ENCODE assay signal across 9 cellular contexts in the genomic region with DNA sequence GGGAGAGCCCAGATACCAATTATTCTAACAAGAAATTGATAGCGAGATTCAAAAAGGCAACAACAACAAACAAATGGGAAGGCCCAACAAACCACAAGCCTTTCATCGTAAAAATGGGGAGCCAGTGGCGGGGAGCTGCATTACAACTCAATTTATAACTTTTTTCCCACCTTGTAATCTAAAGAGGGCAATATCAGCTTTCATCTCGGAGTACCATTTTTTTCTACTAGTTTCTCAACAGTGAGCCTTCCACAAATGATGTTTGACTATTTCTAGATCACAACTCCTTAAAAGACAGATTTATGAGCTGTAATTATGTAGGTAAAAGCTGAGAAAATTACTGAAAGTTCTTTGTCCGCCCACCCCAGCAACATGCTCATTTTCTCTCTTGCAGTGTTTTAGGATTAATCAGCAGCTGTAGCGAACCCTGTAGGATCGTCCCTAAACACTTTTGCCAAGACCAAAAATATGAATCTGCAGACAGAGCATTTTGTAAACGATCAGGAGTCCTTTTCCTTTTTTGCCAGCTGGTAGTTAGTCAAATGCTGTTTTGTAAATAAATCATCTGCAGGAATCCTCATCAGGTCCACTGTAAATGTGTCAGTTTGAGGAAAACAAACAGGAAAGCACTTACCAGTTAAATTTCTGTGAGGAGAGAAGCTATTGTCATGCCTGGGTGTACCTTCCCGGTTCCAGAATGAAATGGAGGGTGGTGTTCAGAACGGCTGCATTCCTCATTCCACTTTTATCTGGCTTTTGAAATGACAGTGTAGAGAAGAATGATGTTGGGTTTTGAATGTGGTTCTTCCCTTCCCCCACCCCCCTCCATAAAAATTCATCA. TPM values are rescaled to one million over a fixed set of nuclear protein-coding genes. Genes with fewer than 3 reads are reported as not detected.
A peak's percentile ranks its signal among the peaks of the same experiment; 100 is the strongest.
DNase-seq lines count a peak whose midpoint lies in the region; ATAC-seq and TF ChIP-seq lines count a peak whose summit lies in the region.
"Had no signal": no experiment of that assay in that cellular context is flagged by ENCODE, and none has a peak within 500 bp of the region (broad histone marks: within the 10 kb centered on the region; RNA-seq: fewer than 3 reads in every experiment).

No MANE protein-coding gene starts in this region.

- no peaks in the 10 kb centered on the region for H3F3A ChIP-seq in neural cell (ENCODE audit: insufficient read depth, low read length, poor library complexity, severe bottlenecking)

- POLR2A ChIA-PET in BJ (lab: Charles Lee), result interaction anchor here (1.0 kb wide), 1 partner anchor 127 kb away, joined by 3 read pairs; the partner anchor contains the start of gene INO80D

- no peak overlapping the region for H3K9ac ChIP-seq in neural cell (ENCODE audit: low read length)

- no peak for TF ChIP-seq RAD21 in neural cell (conservative IDR thresholded peaks at IDR 0.05)

- H3K4me1 Mint-ChIP-seq in progenitor cell of endocrine pancreas (ENCODE audit: low read depth), result peaks cover 21% of the 10 kb centered on the region

- no peak overlapping the region for H3K27ac ChIP-seq in coronary artery
- no peak overlapping the region for H3K27ac ChIP-seq in neural cell (ENCODE audit: low read length)

- TF ChIP-seq EP300 in neural cell (conservative IDR thresholded peaks at IDR 0.05; ENCODE audit: poor library complexity, severe bottlenecking), result no peak

- H3K9me2 ChIP-seq in neural cell (ENCODE audit: insufficient read depth, low read length), result no peaks in the 10 kb centered on the region

- CTCF ChIA-PET in BJ (lab: Yijun Ruan, JAX), result interaction anchor here (0.7 to 1.5 kb wide), 4 partner anchors 9 to 96 kb away, joined by 3 to 6 read pairs (median 4); no protein-coding TSS in a partner anchor

- peaks cover 1% of the 10 kb centered on the region; the same call in 1 of the 2 replicates for H3K27me3 ChIP-seq in BJ (ENCODE audit: control insufficient read depth, insufficient read depth, low read length)
- no peaks in the 10 kb centered on the region for H3K27me3 ChIP-seq in neural cell (ENCODE audit: insufficient read depth, low read depth, low read length)

- no peak overlapping the region for H3K4me3 Mint-ChIP-seq in progenitor cell of endocrine pancreas (ENCODE audit: low read depth)

- no peaks in the 10 kb centered on the region for H3K36me3 ChIP-seq in BJ (ENCODE audit: control insufficient read depth, insufficient read depth, low read length)
- no peaks in the 10 kb centered on the region for H3K36me3 ChIP-seq in neural cell (ENCODE audit: insufficient read depth, low read length)

- H3K4me3 ChIP-seq in BJ (ENCODE audit: low read depth, low read length) (peak overlapping the region; percentile 30), coronary artery (peak overlapping the region; percentile 32), neural cell (ENCODE audit: low read length) (peak overlapping the region; percentile 10)

- H3K9me3 Mint-ChIP-seq in progenitor cell of endocrine pancreas (ENCODE audit: low read depth), result no peaks in the 10 kb centered on the region

- TF ChIP-seq CTCF in BJ (IDR thresholded peaks at IDR 0.05; ENCODE audit: insufficient read depth, low read depth, low read length), result no peak
- no peak for TF ChIP-seq CTCF in coronary artery (IDR thresholded peaks at IDR 0.05)
- TF ChIP-seq CTCF in neural cell (IDR thresholded peaks at IDR 0.05; ENCODE audit: poor library complexity, severe bottlenecking), result peak; percentile 10
- no peak for TF ChIP-seq CTCF in progenitor cell of endocrine pancreas (IDR thresholded peaks at IDR 0.05; ENCODE audit: unreplicated experiment)

- H3K27ac Mint-ChIP-seq in progenitor cell of endocrine pancreas, result no peak overlapping the region

- ATAC-seq in HG03521 (IDR thresholded peaks at IDR 0.05; ENCODE audit: unreplicated experiment), result no peak

- no peaks in the 10 kb centered on the region for H3K9me3 ChIP-seq in neural cell (ENCODE audit: low read length)

- peaks cover 1% of the 10 kb centered on the region for H3K36me3 Mint-ChIP-seq in progenitor cell of endocrine pancreas (ENCODE audit: insufficient read depth)

- no peak overlapping the region for H3K4me2 ChIP-seq in neural cell (ENCODE audit: low read length)

- H3K79me2 ChIP-seq in neural cell (replicated peaks; ENCODE audit: insufficient read depth, low read length), result no peaks in the 10 kb centered on the region

- no peaks in the 10 kb centered on the region for H4K20me1 ChIP-seq in neural cell (ENCODE audit: insufficient read depth)

- H2AFZ ChIP-seq in neural cell (ENCODE audit: low read depth, low read length), result no peak overlapping the region

- DNase-seq in BJ (ENCODE audit: low read depth), result peak; percentile 63
- DNase-seq in NCI-H1105 (lab: John Stamatoyannopoulos, UW), result peak; percentile 39
- DNase-seq in coronary artery (ENCODE audit: low spot score), result no peak
- DNase-seq in progenitor cell of endocrine pancreas (ENCODE audit: low spot score, unreplicated experiment), result no peak
- DNase-seq in SKM-1 treated with dmso at 0.1 percent for 144 hours (lab: John Stamatoyannopoulos, UW; ENCODE audit: unreplicated experiment), result no peak
- no peak for DNase-seq in NCI-H524 (lab: John Stamatoyannopoulos, UW)
- DNase-seq: left cardiac atrium had no signal

- H3K27me3 Mint-ChIP-seq in progenitor cell of endocrine pancreas, result peaks cover 3% of the 10 kb centered on the region

TF ChIP-seq in neural cell, 6 proteins besides CTCF, POLR2A, EP300 and RAD21:
- TF ChIP-seq TAF1 (IDR thresholded peaks at IDR 0.05; ENCODE audit: low read depth) (no peak), EZH2 (IDR thresholded peaks at IDR 0.05; ENCODE audit: borderline replicate concordance, insufficient read depth, low read length, poor library complexity, severe bottlenecking) (no peak), POLR2AphosphoS5 (IDR thresholded peaks at IDR 0.05) (no peak), SMC3 (conservative IDR thresholded peaks at IDR 0.05; ENCODE audit: poor library complexity) (no peak), MXI1 (conservative IDR thresholded peaks at IDR 0.05; ENCODE audit: poor library complexity, severe bottlenecking) (no peak)
- TF ChIP-seq, protein P1, sequence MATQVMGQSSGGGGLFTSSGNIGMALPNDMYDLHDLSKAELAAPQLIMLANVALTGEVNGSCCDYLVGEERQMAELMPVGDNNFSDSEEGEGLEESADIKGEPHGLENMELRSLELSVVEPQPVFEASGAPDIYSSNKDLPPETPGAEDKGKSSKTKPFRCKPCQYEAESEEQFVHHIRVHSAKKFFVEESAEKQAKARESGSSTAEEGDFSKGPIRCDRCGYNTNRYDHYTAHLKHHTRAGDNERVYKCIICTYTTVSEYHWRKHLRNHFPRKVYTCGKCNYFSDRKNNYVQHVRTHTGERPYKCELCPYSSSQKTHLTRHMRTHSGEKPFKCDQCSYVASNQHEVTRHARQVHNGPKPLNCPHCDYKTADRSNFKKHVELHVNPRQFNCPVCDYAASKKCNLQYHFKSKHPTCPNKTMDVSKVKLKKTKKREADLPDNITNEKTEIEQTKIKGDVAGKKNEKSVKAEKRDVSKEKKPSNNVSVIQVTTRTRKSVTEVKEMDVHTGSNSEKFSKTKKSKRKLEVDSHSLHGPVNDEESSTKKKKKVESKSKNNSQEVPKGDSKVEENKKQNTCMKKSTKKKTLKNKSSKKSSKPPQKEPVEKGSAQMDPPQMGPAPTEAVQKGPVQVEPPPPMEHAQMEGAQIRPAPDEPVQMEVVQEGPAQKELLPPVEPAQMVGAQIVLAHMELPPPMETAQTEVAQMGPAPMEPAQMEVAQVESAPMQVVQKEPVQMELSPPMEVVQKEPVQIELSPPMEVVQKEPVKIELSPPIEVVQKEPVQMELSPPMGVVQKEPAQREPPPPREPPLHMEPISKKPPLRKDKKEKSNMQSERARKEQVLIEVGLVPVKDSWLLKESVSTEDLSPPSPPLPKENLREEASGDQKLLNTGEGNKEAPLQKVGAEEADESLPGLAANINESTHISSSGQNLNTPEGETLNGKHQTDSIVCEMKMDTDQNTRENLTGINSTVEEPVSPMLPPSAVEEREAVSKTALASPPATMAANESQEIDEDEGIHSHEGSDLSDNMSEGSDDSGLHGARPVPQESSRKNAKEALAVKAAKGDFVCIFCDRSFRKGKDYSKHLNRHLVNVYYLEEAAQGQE (IDR thresholded peaks at IDR 0.05; ENCODE audit: borderline replicate concordance), result no peak

RNA-seq across cellular contexts. Expression of gene EEF1B2, which starts 53.2 kb away (rescaled TPM):
- polyA plus RNA-seq in BJ (2011; rRNA removed), result 720 and 966 TPM in 2 replicates
- 277 and 634 TPM in 2 replicates for polyA minus RNA-seq in BJ (2011; rRNA and poly(A)+ RNA removed)
- polyA plus RNA-seq in neural cell, result 454 and 551 TPM in 2 replicates
- 175 and 194 TPM in 2 replicates for polyA minus RNA-seq in neural cell
- 453 and 492 TPM in 2 replicates for total RNA-seq in progenitor cell of endocrine pancreas

RNA-seq across cellular contexts. Expression of gene NDUFS1, which starts 53.6 kb away (rescaled TPM):
- polyA plus RNA-seq in BJ (2011; rRNA removed) (79.9 and 101 TPM in 2 replicates), neural cell (113 and 124 TPM in 2 replicates)
- polyA minus RNA-seq in BJ (2011; rRNA and poly(A)+ RNA removed), result 42.5 and 43.7 TPM in 2 replicates
- 105 and 168 TPM in 2 replicates for polyA minus RNA-seq in neural cell
- total RNA-seq in progenitor cell of endocrine pancreas, result 71.6 and 77.6 TPM in 2 replicates

Comparison
In these comparisons a context has a peak if more than half of its experiments do, and no peak if none do; other contexts are left out.
1. DNase-seq: peak in BJ (single experiment) and NCI-H1105 (single experiment); none in coronary artery (single experiment), progenitor cell of endocrine pancreas (single experiment), SKM-1 treated with dmso at 0.1 percent for 144 hours (single experiment) and NCI-H524 (0 of 2).
2. Peak in every context shown above with its lines, with median percentiles within 50 percentile points of each other: H3K4me3 ChIP-seq.